In the genomic region with DNA sequence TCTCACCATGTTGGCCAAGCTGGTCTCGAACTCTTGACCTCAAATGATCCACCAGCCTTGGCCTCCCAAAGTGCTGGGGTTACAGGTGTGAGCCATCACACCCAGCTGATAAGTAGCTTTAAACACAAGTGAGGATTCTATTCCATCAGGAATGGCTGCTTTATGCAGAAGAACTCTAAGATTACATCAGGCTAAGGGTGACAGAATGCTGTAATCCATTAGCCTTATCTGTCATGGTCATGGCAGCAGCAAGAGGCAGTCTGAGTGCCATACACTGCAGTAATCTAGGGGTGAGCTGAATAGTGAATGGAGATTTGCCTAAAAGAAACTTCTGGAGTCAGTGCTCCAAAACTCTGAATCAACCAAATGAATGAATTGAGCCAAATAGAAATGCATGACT, we compare ENCODE assay signal across 22 cellular contexts. TPM values are rescaled to one million over a fixed set of nuclear protein-coding genes. Genes with fewer than 3 reads are reported as not detected.
DNase-seq lines count a peak whose midpoint lies in the region; ATAC-seq and TF ChIP-seq lines count a peak whose summit lies in the region.
"Had no signal": no experiment of that assay in that cellular context is flagged by ENCODE, and none has a peak within 500 bp of the region (broad histone marks: within the 10 kb centered on the region; RNA-seq: fewer than 3 reads in every experiment).

No MANE protein-coding gene starts in this region.

- CTCF ChIA-PET in Calu3 (lab: Charles Lee) = interaction anchor here (0.6 to 0.8 kb wide), 4 partner anchors 29 to 281 kb away, joined by 4 to 7 read pairs (median 6); no protein-coding TSS in a partner anchor

- no peak overlapping the region for H2AFZ ChIP-seq in Loucy (ENCODE audit: low read length)
- H2AFZ ChIP-seq: GM23248 had no signal

- H3K36me3 Mint-ChIP-seq in Calu3 (ENCODE audit: insufficient read depth, unreplicated experiment) = peaks cover 54% of the 10 kb centered on the region
- peaks cover 11% of the 10 kb centered on the region for H3K36me3 Mint-ChIP-seq in activated T-helper 1 cell treated with anti-CD3 and anti-CD28 coated beads, Interleukin-12 subunit alpha, Interleukin-12 subunit beta, Interleukin-2, Interleukin-4 antibody, amounts not matched to agents 30 ng/mL and 10 ng/mL and 1 ng/mL, durations not matched to agents 14 hours and 24 hours and 36 hours (ENCODE audit: low read depth)
- H3K36me3 Mint-ChIP-seq in immature natural killer cell = no peaks in the 10 kb centered on the region

- H3K27me3 Mint-ChIP-seq in Calu3 (ENCODE audit: unreplicated experiment) (no peaks in the 10 kb centered on the region), immature natural killer cell (ENCODE audit: low read depth in 3 of 3) (peaks cover 0 to 2% (median 2%) of the 10 kb centered on the region in 3 donors)
- H3K27me3 Mint-ChIP-seq in activated T-helper 1 cell treated with anti-CD3 and anti-CD28 coated beads, Interleukin-12 subunit alpha, Interleukin-12 subunit beta, Interleukin-2, Interleukin-4 antibody, amounts not matched to agents 30 ng/mL and 10 ng/mL and 1 ng/mL, durations not matched to agents 14 hours and 24 hours and 36 hours (ENCODE audit: insufficient read depth) = no peaks in the 10 kb centered on the region
- H3K27me3 Mint-ChIP-seq: activated T-cell treated with anti-CD3 and anti-CD28 coated beads, Interleukin-2, amount 50 U/mL, for 24 hours; type B pancreatic cell had no signal

- intact Hi-C loops in Calu3 (cut with micrococcal nuclease; ENCODE audit: unreplicated experiment) = loop anchor here (2.0 to 5.0 kb wide), 2 partner anchors 57 to 76 kb away; no protein-coding TSS in a partner anchor
- intact Hi-C loops in activated T-helper 1 cell treated with anti-CD3 and anti-CD28 coated beads, Interleukin-12 subunit alpha, Interleukin-12 subunit beta, Interleukin-2, Interleukin-4 antibody, amounts not matched to agents 30 ng/mL and 10 ng/mL and 1 ng/mL, durations not matched to agents 14 hours and 24 hours and 36 hours (cut with micrococcal nuclease) = loop anchor here (5.0 kb wide), 1 partner anchor 139 kb away; no protein-coding TSS in a partner anchor
- intact Hi-C loops in Right ventricle myocardium inferior (cut with DNase I) = no loop called here

- no peak for TF ChIP-seq CTCF in Calu3 (IDR thresholded peaks at IDR 0.05; ENCODE audit: unreplicated experiment)
- TF ChIP-seq CTCF in Loucy (conservative IDR thresholded peaks at IDR 0.05; ENCODE audit: low read length) = no peak

- H3K4me3 Mint-ChIP-seq in Calu3 (ENCODE audit: low read depth, unreplicated experiment) = no peak overlapping the region
- H3K4me3 Mint-ChIP-seq in activated T-helper 1 cell treated with anti-CD3 and anti-CD28 coated beads, Interleukin-12 subunit alpha, Interleukin-12 subunit beta, Interleukin-2, Interleukin-4 antibody, amounts not matched to agents 30 ng/mL and 10 ng/mL and 1 ng/mL, durations not matched to agents 14 hours and 24 hours and 36 hours = no peak overlapping the region
- H3K4me3 Mint-ChIP-seq in immature natural killer cell = peak overlapping the region in 1 of 5 donors; percentile 15
- H3K4me3 Mint-ChIP-seq: activated T-cell treated with anti-CD3 and anti-CD28 coated beads, Interleukin-2, amount 50 U/mL, for 24 hours; dendritic cell treated with granulocyte-macrophage colony-stimulating factor and Interleukin-4, amounts not matched to agents 40 ng/mL and 50 ng/mL, for 4 days; type B pancreatic cell had no signal

- H3K27ac Mint-ChIP-seq in Calu3 (ENCODE audit: unreplicated experiment) (peak overlapping the region; percentile 65), immature natural killer cell (peak overlapping the region; percentile 23 to 93 (median 60))
- peak overlapping the region; percentile 19 for H3K27ac Mint-ChIP-seq in activated T-helper 1 cell treated with anti-CD3 and anti-CD28 coated beads, Interleukin-12 subunit alpha, Interleukin-12 subunit beta, Interleukin-2, Interleukin-4 antibody, amounts not matched to agents 30 ng/mL and 10 ng/mL and 1 ng/mL, durations not matched to agents 14 hours and 24 hours and 36 hours
- H3K27ac Mint-ChIP-seq: activated T-cell treated with anti-CD3 and anti-CD28 coated beads, Interleukin-2, amount 50 U/mL, for 24 hours; dendritic cell treated with granulocyte-macrophage colony-stimulating factor and Interleukin-4, amounts not matched to agents 40 ng/mL and 50 ng/mL, for 4 days had no signal

- H3F3A ChIP-seq in Loucy (ENCODE audit: low read depth) = peaks cover 12% of the 10 kb centered on the region

- H3K79me2 ChIP-seq in Loucy (ENCODE audit: insufficient read depth, low read length) = peaks cover 45% of the 10 kb centered on the region

- H3K9me2 ChIP-seq in Loucy (replicated peaks; ENCODE audit: low read depth, low read length) = no peaks in the 10 kb centered on the region

- H3K9me3 ChIP-seq in Loucy (ENCODE audit: insufficient read depth, low read depth, low read length) = no peaks in the 10 kb centered on the region
- H3K9me3 ChIP-seq: psoas muscle had no signal

- in situ Hi-C loops in KBM-7 (cut with MboI; ENCODE audit: low pct_unique_long_range_greater_than_20kb, low sequenced_read_pairs) = no loop called here

- H3K27me3 ChIP-seq in Loucy (ENCODE audit: insufficient read depth, low read length, poor library complexity, severe bottlenecking) = no peaks in the 10 kb centered on the region

- no peaks in the 10 kb centered on the region for H4K20me1 ChIP-seq in Loucy (ENCODE audit: insufficient read depth, low read length, poor library complexity, severe bottlenecking)

- peak overlapping the region; percentile 82 for H3K4me2 ChIP-seq in Loucy (ENCODE audit: low read depth, low read length, poor library complexity, severe bottlenecking)

- ATAC-seq in GM19467 (IDR thresholded peaks at IDR 0.05; ENCODE audit: unreplicated experiment) (no peak), HG03457 (IDR thresholded peaks at IDR 0.05; ENCODE audit: unreplicated experiment) (no peak), Right ventricle myocardium inferior (no peak)
- ATAC-seq: psoas muscle had no signal

- BruUV-seq in Calu3 (replicated peaks; lab: Mats Ljungman, UMichigan) = no TSS peak

- peaks cover 76% of the 10 kb centered on the region for H3K4me1 ChIP-seq in Loucy (ENCODE audit: insufficient read depth, low read length, poor library complexity, severe bottlenecking)
- H3K4me1 ChIP-seq: psoas muscle had no signal

- no peaks in the 10 kb centered on the region for H3K9me3 Mint-ChIP-seq in Calu3 (ENCODE audit: low read depth, unreplicated experiment)
- no peaks in the 10 kb centered on the region for H3K9me3 Mint-ChIP-seq in activated T-helper 1 cell treated with anti-CD3 and anti-CD28 coated beads, Interleukin-12 subunit alpha, Interleukin-12 subunit beta, Interleukin-2, Interleukin-4 antibody, amounts not matched to agents 30 ng/mL and 10 ng/mL and 1 ng/mL, durations not matched to agents 14 hours and 24 hours and 36 hours
- no peaks in the 10 kb centered on the region for H3K9me3 Mint-ChIP-seq in immature natural killer cell
- H3K9me3 Mint-ChIP-seq: activated T-cell treated with anti-CD3 and anti-CD28 coated beads, Interleukin-2, amount 50 U/mL, for 24 hours; CD8-positive, alpha-beta memory T cell; dendritic cell treated with granulocyte-macrophage colony-stimulating factor and Interleukin-4, amounts not matched to agents 40 ng/mL and 50 ng/mL, for 4 days had no signal

- H3K9ac ChIP-seq in Loucy (ENCODE audit: low read depth, low read length, poor library complexity, severe bottlenecking) = no peak overlapping the region
- H3K9ac ChIP-seq: GM23248 had no signal

- no peaks in the 10 kb centered on the region for H3K36me3 ChIP-seq in Loucy (ENCODE audit: insufficient read depth, low read length)

- H3K4me3 ChIP-seq in Loucy (ENCODE audit: low read length, poor library complexity, severe bottlenecking) = peak overlapping the region; percentile 5
- H3K4me3 ChIP-seq: GM23248, psoas muscle had no signal

- H3K4me1 Mint-ChIP-seq in Calu3 (ENCODE audit: low read depth, unreplicated experiment) = peaks cover 70% of the 10 kb centered on the region
- peaks cover 63% of the 10 kb centered on the region for H3K4me1 Mint-ChIP-seq in activated T-helper 1 cell treated with anti-CD3 and anti-CD28 coated beads, Interleukin-12 subunit alpha, Interleukin-12 subunit beta, Interleukin-2, Interleukin-4 antibody, amounts not matched to agents 30 ng/mL and 10 ng/mL and 1 ng/mL, durations not matched to agents 14 hours and 24 hours and 36 hours (ENCODE audit: low read depth)
- peaks cover 52 to 57% of the 10 kb centered on the region in 2 donors for H3K4me1 Mint-ChIP-seq in immature natural killer cell

- DNase-seq in Calu3 (no peak), immature natural killer cell (no peak), KBM-7 (no peak), Right ventricle myocardium inferior (ENCODE audit: missing footprints) (no peak)
- no peak for DNase-seq in activated T-helper 1 cell treated with anti-CD3 and anti-CD28 coated beads, Interleukin-12 subunit alpha, Interleukin-12 subunit beta, Interleukin-2, Interleukin-4 antibody, amounts not matched to agents 30 ng/mL and 10 ng/mL and 1 ng/mL, durations not matched to agents 14 hours and 24 hours and 36 hours (ENCODE audit: low spot score)
- DNase-seq: activated naive CD4-positive, alpha-beta T cell; activated T-cell treated with anti-CD3 and anti-CD28 coated beads, Interleukin-2, amount 50 U/mL, for 24 hours; anterior cingulate cortex; CD8-positive, alpha-beta memory T cell; central memory CD4-positive, alpha-beta T cell; DMS53; GDM1; GM23248; NCI-H146; NCI-H510A; psoas muscle had no signal

RNA-seq across cellular contexts. Expression of gene LIPC, which starts 39.5 kb away (rescaled TPM):
- total RNA-seq in Calu3 (2022) = 0.49 TPM in 1 of 2 replicates, not detected in the other
- total RNA-seq in activated T-helper 1 cell treated with anti-CD3 and anti-CD28 coated beads, Interleukin-12 subunit alpha, Interleukin-12 subunit beta, Interleukin-2, Interleukin-4 antibody, amounts not matched to agents 30 ng/mL and 10 ng/mL and 1 ng/mL, durations not matched to agents 14 hours and 24 hours and 36 hours = 0.62 and 0.69 TPM in 2 replicates
- polyA plus RNA-seq in immature natural killer cell = 1 to 10 TPM; 2.4 to 6.8 (median 2.8) TPM
- total RNA-seq in Right ventricle myocardium inferior = 0.70 TPM
- total RNA-seq: lung microvascular endothelial cell, psoas muscle had no signal
